ENCODE assay signal across 8 cellular contexts in genomic region chr22:22898401-22898950, GRCh38. TPM values are rescaled to one million over a fixed set of nuclear protein-coding genes. Genes with fewer than 3 reads are reported as not detected.
"Had no signal": no experiment of that assay in that cellular context is flagged by ENCODE, and none has a peak within 500 bp of the region (broad histone marks: within the 10 kb centered on the region; RNA-seq: fewer than 3 reads in every experiment).

No MANE protein-coding gene starts in this region.

RNA-seq across cellular contexts. Expression of gene IGLL5, which starts 10.9 kb away (rescaled TPM):
- total RNA-seq: activated CD4-positive, alpha-beta T cell treated with anti-CD3 and anti-CD28 coated beads for 36 hours; activated CD8-positive, alpha-beta memory T cell treated with anti-CD3 and anti-CD28 coated beads, Interleukin-2, amount 10 ng/mL, durations not matched to agents 7 days and 5 days; activated CD8-positive, alpha-beta T cell treated with anti-CD3 and anti-CD28 coated beads, Interleukin-2, amount 10 ng/mL, durations not matched to agents 7 days and 5 days; activated naive CD4-positive, alpha-beta T cell treated with anti-CD3 and anti-CD28 coated beads for 36 hours; chondrocyte; neural crest cell; pulmonary artery endothelial cell had no signal
- polyA plus RNA-seq: right cardiac atrium had no signal
